Comparison of ENCODE assay signal across 8 cellular contexts in genomic region chr6:127515234-127515793, GRCh38. TPM values are rescaled to one million over a fixed set of nuclear protein-coding genes. Genes with fewer than 3 reads are reported as not detected.
DNase-seq lines count a peak whose midpoint lies in the region; ATAC-seq, FAIRE-seq and TF ChIP-seq lines count a peak whose summit lies in the region.

No MANE protein-coding gene starts in this region.

- H3K79me2 ChIP-seq in endothelial cell of umbilical vein (ENCODE audit: control insufficient read depth, insufficient read depth, low read length): no peaks in the 10 kb centered on the region

- intact Hi-C loops in endothelial cell of umbilical vein (cut with micrococcal nuclease): no loop called here

- H3K4me2 ChIP-seq in endothelial cell of umbilical vein (ENCODE audit: insufficient read depth, low read length): peak overlapping the region; percentile 43

- dilution Hi-C loops in endothelial cell of umbilical vein (cut with MboI; ENCODE audit: extremely low pct_ligation_motif_present, low sequenced_read_pairs): no loop called here

- WGBS in urinary bladder: 1% methylated on average over 38 of the region's 38 CpGs

- H3K9ac ChIP-seq in endothelial cell of umbilical vein (replicated peaks; ENCODE audit: extremely low read depth, insufficient read depth, low read length): no peak overlapping the region
- H3K9ac ChIP-seq in muscle layer of colon (ENCODE audit: low read length): no peak overlapping the region

- H3K27me3 ChIP-seq in endothelial cell of umbilical vein (ENCODE audit: control insufficient read depth in 2 of 2, insufficient read depth in 2 of 2, low read length in 2 of 2): peaks cover 34 to 72% of the 10 kb centered on the region in 2 experiments
- H3K27me3 ChIP-seq in muscle layer of colon (ENCODE audit: control insufficient read depth in 1 of 2, insufficient read depth in 2 of 2, low read length in 2 of 2): peaks cover 9 to 45% of the 10 kb centered on the region in 2 donors

- CTCF ChIA-PET in AG04449 (lab: Yijun Ruan, JAX) (interaction anchor here (0.7 to 7.9 kb wide), 34 partner anchors 10 to 324 kb away, joined by 3 to 97 read pairs (median 8); partner anchors contain the start of genes KIAA0408 and RNF146), endothelial cell of umbilical vein (lab: Charles Lee) (interaction anchor here (0.7 to 4.0 kb wide), 22 partner anchors 7 to 214 kb away, joined by 3 to 21 read pairs (median 8); no protein-coding TSS in a partner anchor)

- DNase-seq in AG04449 (ENCODE audit: low read depth, low spot score): no peak
- peak; percentile 15 for DNase-seq in GM12891 (ENCODE audit: insufficient read length, low spot score)
- peak; percentile 53 for DNase-seq in T1000 (lab: John Stamatoyannopoulos, UW)
- DNase-seq in endothelial cell of umbilical vein (ENCODE audit: low read depth, low spot score): no peak
- DNase-seq in SW480 (ENCODE audit: low spot score): no peak

- H3K36me3 ChIP-seq in endothelial cell of umbilical vein (ENCODE audit: control insufficient read depth in 2 of 2, extremely low read depth in 1 of 2, insufficient read depth in 2 of 2, low read length in 2 of 2) (no peaks in the 10 kb centered on the region), muscle layer of colon (ENCODE audit: insufficient read depth, low read length) (no peaks in the 10 kb centered on the region), urinary bladder (ENCODE audit: insufficient read depth) (no peaks in the 10 kb centered on the region)

- H3K27ac ChIP-seq in endothelial cell of umbilical vein (ENCODE audit: insufficient read depth, low read depth, low read length) (no peak overlapping the region), muscle layer of colon (ENCODE audit: low read depth, low read length) (no peak overlapping the region), urinary bladder (ENCODE audit: low read depth) (no peak overlapping the region)

- POLR2A ChIA-PET in AG04449 (lab: Yijun Ruan, JAX): interaction anchor here (0.8 to 2.0 kb wide), 4 partner anchors 29 to 249 kb away, joined by 3 to 9 read pairs (median 3); partner anchors contain the start of gene RNF146
- POLR2A ChIA-PET in endothelial cell of umbilical vein (lab: Charles Lee): no interaction called here

- no peak for FAIRE-seq in GM12891 (lab: Jason Lieb, UNC)
- no peak for FAIRE-seq in endothelial cell of umbilical vein (lab: Jason Lieb, UNC)

- peak; percentile 12 for ATAC-seq in HG03139 (IDR thresholded peaks at IDR 0.05; ENCODE audit: unreplicated experiment)

- no TSS peak for BruUV-seq in endothelial cell of umbilical vein (replicated peaks; lab: Mats Ljungman, UMichigan)

- TF ChIP-seq POLR2A in GM12891 (IDR thresholded peaks at IDR 0.05; ENCODE audit: low read depth, low read length) (no peak), endothelial cell of umbilical vein (IDR thresholded peaks at IDR 0.05; ENCODE audit: low read depth, low read length) (no peak)

- peak overlapping the region; percentile 40 for H2AFZ ChIP-seq in endothelial cell of umbilical vein (ENCODE audit: low read depth, low read length)

- TF ChIP-seq CTCF in AG04449 (IDR thresholded peaks at IDR 0.05; ENCODE audit: insufficient read depth, low read length, missing control alignments) (peak; percentile 36), endothelial cell of umbilical vein (IDR thresholded peaks at IDR 0.05; ENCODE audit: extremely low read depth in 1 of 2, insufficient read depth in 1 of 2, low read depth in 1 of 2, low read length in 2 of 2) (no peak)

- H3K9me3 ChIP-seq in endothelial cell of umbilical vein (replicated peaks; ENCODE audit: control insufficient read depth, insufficient read depth, low read length) (no peaks in the 10 kb centered on the region), muscle layer of colon (ENCODE audit: low read length) (no peaks in the 10 kb centered on the region)

- H3K4me3 ChIP-seq in AG04449 (ENCODE audit: low read depth, low read length): peak overlapping the region; percentile 71
- H3K4me3 ChIP-seq in endothelial cell of umbilical vein (replicated peaks in 1 of 3; ENCODE audit: insufficient read depth in 1 of 3, low read depth in 1 of 3, low read length in 3 of 3): peak overlapping the region; percentile 9 to 36 (median 19)
- peak overlapping the region; percentile 60 to 67 for H3K4me3 ChIP-seq in muscle layer of colon (ENCODE audit: low read depth in 1 of 2, low read length in 2 of 2)
- H3K4me3 ChIP-seq in urinary bladder (ENCODE audit: low read depth, low read length): peak overlapping the region; percentile 71

- no peaks in the 10 kb centered on the region for H3K9me1 ChIP-seq in endothelial cell of umbilical vein (replicated peaks; ENCODE audit: control insufficient read depth, extremely low read depth, insufficient read depth, low read length)

- H3K4me1 ChIP-seq in endothelial cell of umbilical vein (ENCODE audit: control insufficient read depth, extremely low read depth, insufficient read depth, low read length) (peaks cover 15% of the 10 kb centered on the region), muscle layer of colon (ENCODE audit: insufficient read depth, low read length) (peaks cover 11% of the 10 kb centered on the region), urinary bladder (ENCODE audit: insufficient read depth) (no peaks in the 10 kb centered on the region)

- no peaks in the 10 kb centered on the region for H4K20me1 ChIP-seq in endothelial cell of umbilical vein (replicated peaks; ENCODE audit: control insufficient read depth, extremely low read depth, insufficient read depth, low read length)

TF ChIP-seq in GM12891, 5 proteins besides CTCF, POLR2A, EP300 and RAD21:
- TF ChIP-seq TAF1 (IDR thresholded peaks at IDR 0.05; ENCODE audit: low read depth, low read length): no peak
- TF ChIP-seq PAX5 (IDR thresholded peaks at IDR 0.05; ENCODE audit: insufficient read depth, low read length, severe bottlenecking): no peak
TF ChIP-seq in GM12891: peak in this region for 0.

TF ChIP-seq in endothelial cell of umbilical vein, 7 proteins besides CTCF, POLR2A, EP300 and RAD21:
- no peak for TF ChIP-seq FOS (IDR thresholded peaks at IDR 0.05; ENCODE audit: borderline replicate concordance, insufficient read depth, low read length)
- TF ChIP-seq MAX (IDR thresholded peaks at IDR 0.05; ENCODE audit: insufficient read depth, insufficient read length): no peak
- no peak for TF ChIP-seq MYC (IDR thresholded peaks at IDR 0.05; ENCODE audit: low read depth, low read length)
- no peak for TF ChIP-seq EZH2 (IDR thresholded peaks at IDR 0.05; ENCODE audit: borderline replicate concordance, low read depth, low read length, severe bottlenecking)
- TF ChIP-seq JUN (IDR thresholded peaks at IDR 0.05; ENCODE audit: borderline replicate concordance, insufficient read depth, insufficient read length, low read depth): no peak
- TF ChIP-seq GATA2 (IDR thresholded peaks at IDR 0.05; ENCODE audit: insufficient read depth, insufficient read length, low read depth, low read length): no peak
- no peak for TF ChIP-seq POLR2AphosphoS5 (IDR thresholded peaks at IDR 0.05; ENCODE audit: insufficient read depth, low read depth, low read length)
TF ChIP-seq in endothelial cell of umbilical vein: peak in this region for 0.

RNA-seq across cellular contexts. Expression of gene KIAA0408, which starts 56.1 kb away (rescaled TPM):
- polyA plus RNA-seq in GM12891 (2012; ENCODE audit: low read depth, missing spikeins): 0.76 TPM
- total RNA-seq in endothelial cell of umbilical vein (not detected in 2 replicates), urinary bladder (40.8 TPM)
- polyA plus RNA-seq in endothelial cell of umbilical vein (not detected in 2 replicates), urinary bladder (14.9 TPM)
- polyA plus RNA-seq in endothelial cell of umbilical vein (2011; cell fraction: cytosol; rRNA removed): not detected in 2 replicates
- polyA plus RNA-seq in endothelial cell of umbilical vein (2011; cell fraction: nucleus; rRNA removed): not detected in 2 replicates
- polyA plus RNA-seq in endothelial cell of umbilical vein (2012): not detected in 2 replicates
- not detected in 2 replicates for polyA minus RNA-seq in endothelial cell of umbilical vein
- not detected for polyA minus RNA-seq in endothelial cell of umbilical vein (2011; cell fraction: cytosol; rRNA and poly(A)+ RNA removed)
- polyA minus RNA-seq in endothelial cell of umbilical vein (2011; cell fraction: nucleus; rRNA and poly(A)+ RNA removed): not detected in 2 replicates

Comparison
In these comparisons a context has a peak if more than half of its experiments do, and no peak if none do; other contexts are left out.
1. DNase-seq: peak in GM12891 (single experiment) and T1000 (single experiment); none in AG04449 (single experiment), endothelial cell of umbilical vein (single experiment) and SW480 (single experiment).
2. H3K4me3 ChIP-seq: peak in every context shown above with its lines; median percentile 71 in AG04449; 71 in urinary bladder; 64 in muscle layer of colon; 19 in endothelial cell of umbilical vein.
3. RNA of gene KIAA0408, which starts 56.1 kb away (total RNA-seq): 40.8 TPM in urinary bladder (single experiment); not detected in endothelial cell of umbilical vein; every median in the first group is over 10 times any median in the second.